27 cellular contexts compared by ENCODE assay signal in genomic region chr10:122733450-122733849, GRCh38. TPM values are rescaled to one million over a fixed set of nuclear protein-coding genes. Genes with fewer than 3 reads are reported as not detected.
DNase-seq lines count a peak whose midpoint lies in the region; ATAC-seq and TF ChIP-seq lines count a peak whose summit lies in the region.
"Had no signal": no experiment of that assay in that cellular context is flagged by ENCODE, and none has a peak within 500 bp of the region (broad histone marks: within the 10 kb centered on the region; RNA-seq: fewer than 3 reads in every experiment).

No MANE protein-coding gene starts in this region.

- TF ChIP-seq CTCF in epithelial cell of esophagus (IDR thresholded peaks at IDR 0.05; ENCODE audit: insufficient read depth, low read depth, low read length, missing control alignments) (no peak), testis (IDR thresholded peaks at IDR 0.05) (no peak)

- 70 to 73% methylated on average over 2 of the region's 2 CpGs for WGBS in testis, 2 donors

- no peak for ATAC-seq in HG03521 (IDR thresholded peaks at IDR 0.05; ENCODE audit: unreplicated experiment)
- ATAC-seq: T-cell had no signal

- intact Hi-C loops in testis (cut with DNase I; ENCODE audit: low total_unique reads), result no loop called here

- no peaks in the 10 kb centered on the region for H3K9me3 ChIP-seq in testis
- H3K9me3 ChIP-seq: BLaER1 had no signal

- DNase-seq in NCI-H2171 treated with DMSO at 0.1 percent for 48 hours (lab: John Stamatoyannopoulos, UW), result peak; percentile 49
- DNase-seq in NCI-H2171 (lab: John Stamatoyannopoulos, UW), result no peak
- peak; percentile 69 for DNase-seq in NCI-H82 (lab: John Stamatoyannopoulos, UW)
- DNase-seq in epithelial cell of esophagus (ENCODE audit: low read depth), result peak; percentile 34
- no peak for DNase-seq in HK-2 (ENCODE audit: unreplicated experiment)
- no peak for DNase-seq in testis
- DNase-seq: CD4-positive, CD25-positive, alpha-beta regulatory T cell; GOT3; HCEC 1CT; MM.1S; NCI-H1436; NCI-H1930; NCI-H2107; NCI-H226; NCI-H510A; NCI-H69; Right ventricle myocardium superior; RPMI8226; T-cell had no signal

- TF ChIP-seq POLR2A in testis (IDR thresholded peaks at IDR 0.05), result no peak

- no peaks in the 10 kb centered on the region for H3K36me3 ChIP-seq in testis (ENCODE audit: low read depth, missing control alignments)
- H3K36me3 ChIP-seq: BLaER1 had no signal

- no peaks in the 10 kb centered on the region for H3K27me3 ChIP-seq in testis
- H3K27me3 ChIP-seq: BLaER1 had no signal

- H3K27ac ChIP-seq in testis, result no peak overlapping the region
- H3K27ac ChIP-seq: BLaER1, HL-60, KMS-11 had no signal

- no peaks in the 10 kb centered on the region for H3K4me1 ChIP-seq in testis

- no peak overlapping the region for H3K4me3 ChIP-seq in epithelial cell of esophagus (ENCODE audit: low read length)
- no peak overlapping the region for H3K4me3 ChIP-seq in testis
- H3K4me3 ChIP-seq: BLaER1 had no signal

RNA-seq across cellular contexts. Expression of gene C10orf120, which starts 33.8 kb away (rescaled TPM):
- 10 to 100 TPM in 1 of 2 donors, 1 to 10 TPM in 1; 7.9 to 11.9 TPM for total RNA-seq in testis
- 36.6 TPM for polyA plus RNA-seq in testis (ENCODE audit: insufficient read depth, low read depth, low replicate concordance)
- total RNA-seq: A172; CD4-positive, CD25-positive, alpha-beta regulatory T cell; Right ventricle myocardium superior; SK-MEL-5; T-cell had no signal
- polyA plus RNA-seq: AG04450; CD4-positive, CD25-positive, alpha-beta regulatory T cell; IgD-negative memory B cell had no signal

Comparison
In these comparisons a context has a peak if more than half of its experiments do, and no peak if none do; other contexts are left out.
1. DNase-seq: peak in NCI-H2171 treated with DMSO at 0.1 percent for 48 hours (single experiment), NCI-H82 (single experiment) and epithelial cell of esophagus (single experiment); none in NCI-H2171 (single experiment), HK-2 (single experiment) and testis (single experiment).